Comparison of ENCODE assay signal across 8 cellular contexts in the genomic region with DNA sequence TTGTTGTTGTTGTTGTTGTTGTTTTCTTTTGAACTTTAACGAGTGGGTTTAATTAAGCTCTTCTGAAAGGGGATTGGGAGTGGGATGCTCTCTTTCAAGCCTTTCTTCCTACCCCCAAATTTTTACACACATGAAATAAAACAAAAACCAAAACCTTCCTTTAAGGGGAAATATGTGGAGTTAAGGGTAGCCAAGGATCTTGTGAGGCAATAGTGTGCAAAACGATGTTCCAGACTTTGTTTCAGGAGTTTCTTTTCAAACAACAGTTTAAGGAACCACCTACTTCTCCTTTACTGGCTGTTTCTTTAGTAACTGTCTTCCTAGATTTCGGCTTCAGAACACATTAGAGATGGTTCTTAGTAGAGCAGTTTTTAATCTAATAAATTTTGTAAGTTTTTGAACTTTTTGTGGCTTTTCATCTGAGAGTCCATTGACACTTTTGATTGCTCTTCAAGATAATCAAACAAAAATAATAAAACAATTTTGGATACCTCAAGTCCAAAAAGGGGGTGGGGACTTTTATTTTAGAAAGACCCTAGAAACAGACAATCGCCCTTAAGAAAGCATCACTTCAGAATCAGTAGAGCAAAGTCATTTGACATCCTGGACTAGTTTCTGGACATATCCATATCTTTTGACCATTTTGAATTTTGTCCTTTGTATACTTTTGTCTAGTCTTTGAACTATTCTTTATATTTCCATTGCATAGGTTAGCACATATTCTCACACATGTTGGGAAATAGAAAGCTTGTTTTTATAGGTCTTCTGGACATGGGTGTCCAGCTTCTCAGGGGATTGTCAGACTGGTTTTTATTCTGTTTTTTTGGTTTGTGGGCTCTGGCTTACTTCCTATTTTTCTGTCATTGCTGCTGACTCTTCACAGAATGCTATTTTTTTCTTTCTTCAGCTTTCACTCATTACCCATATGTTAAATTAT. TPM values are rescaled to one million over a fixed set of nuclear protein-coding genes. Genes with fewer than 3 reads are reported as not detected.
DNase-seq lines count a peak whose midpoint lies in the region; ATAC-seq and TF ChIP-seq lines count a peak whose summit lies in the region.

No MANE protein-coding gene starts in this region.

- ATAC-seq in activated T-cell treated with anti-CD3 and anti-CD28 coated beads, Interleukin-2, amount 50 U/mL, for 72 hours (replicated peaks in 1 of 2), result no peak
- no peak for ATAC-seq in activated T-cell treated with anti-CD3 and anti-CD28 coated beads, Interleukin-2, amount 50 U/mL, for 4 hours
- ATAC-seq in HG03097 (IDR thresholded peaks at IDR 0.05; ENCODE audit: low FRiP score, unreplicated experiment), result peak; percentile 30
- no peak for ATAC-seq in naive B cell (ENCODE audit: low read depth in 2 of 2)
- no peak for ATAC-seq in activated CD8-positive, alpha-beta T cell treated with anti-CD3 and anti-CD28 coated beads for 36 hours

- H3K9me3 Mint-ChIP-seq in activated T-cell treated with anti-CD3 and anti-CD28 coated beads, Interleukin-2, amount 50 U/mL, for 72 hours, result peaks cover 0 to under 1% of the 10 kb centered on the region in 2 donors
- no peaks in the 10 kb centered on the region for H3K9me3 Mint-ChIP-seq in activated T-cell treated with anti-CD3 and anti-CD28 coated beads, Interleukin-2, amount 50 U/mL, for 4 hours
- H3K9me3 Mint-ChIP-seq in naive B cell, result no peaks in the 10 kb centered on the region
- no peaks in the 10 kb centered on the region for H3K9me3 Mint-ChIP-seq in activated CD8-positive, alpha-beta T cell treated with anti-CD3 and anti-CD28 coated beads for 36 hours

- peak overlapping the region; percentile 36 for H3K27ac Mint-ChIP-seq in activated T-cell treated with anti-CD3 and anti-CD28 coated beads, Interleukin-2, amount 50 U/mL, for 72 hours
- peak overlapping the region in 5 of 6 donors; percentile 31 to 85 (median 61) for H3K27ac Mint-ChIP-seq in naive B cell
- no peak overlapping the region for H3K27ac Mint-ChIP-seq in activated CD8-positive, alpha-beta T cell treated with anti-CD3 and anti-CD28 coated beads for 36 hours

- peak overlapping the region in 1 of 2 donors; percentile 49 for H3K4me3 Mint-ChIP-seq in activated T-cell treated with anti-CD3 and anti-CD28 coated beads, Interleukin-2, amount 50 U/mL, for 72 hours
- no peak overlapping the region for H3K4me3 Mint-ChIP-seq in activated T-cell treated with anti-CD3 and anti-CD28 coated beads, Interleukin-2, amount 50 U/mL, for 4 hours
- peak overlapping the region; percentile 37 to 87 (median 70) for H3K4me3 Mint-ChIP-seq in naive B cell
- H3K4me3 Mint-ChIP-seq in activated CD8-positive, alpha-beta T cell treated with anti-CD3 and anti-CD28 coated beads for 36 hours, result no peak overlapping the region

- no peak for DNase-seq in activated T-cell treated with anti-CD3 and anti-CD28 coated beads, Interleukin-2, amount 50 U/mL, for 72 hours
- no peak for DNase-seq in activated T-cell treated with anti-CD3 and anti-CD28 coated beads, Interleukin-2, amount 50 U/mL, for 4 hours
- DNase-seq in WERI-Rb-1, result no peak
- DNase-seq in naive B cell, result peak; percentile 30
- no peak for DNase-seq in activated CD8-positive, alpha-beta T cell treated with anti-CD3 and anti-CD28 coated beads for 36 hours
- DNase-seq in NCI-H774 (lab: John Stamatoyannopoulos, UW), result no peak
- no peak for DNase-seq in SJCRH30

- H3K4me3 ChIP-seq in WERI-Rb-1 (ENCODE audit: low read depth, low read length), result no peak overlapping the region
- no peak overlapping the region for H3K4me3 ChIP-seq in SJCRH30

- H3K27me3 ChIP-seq in WERI-Rb-1 (ENCODE audit: insufficient read depth, low read depth, severe bottlenecking) (no peaks in the 10 kb centered on the region), SJCRH30 (no peaks in the 10 kb centered on the region)

- CTCF ChIA-PET in activated CD8-positive, alpha-beta T cell treated with anti-CD3 and anti-CD28 coated beads for 36 hours (lab: Charles Lee), result interaction anchor here (0.9 kb wide), 2 partner anchors 25 to 28 kb away, joined by 4 read pairs; no protein-coding TSS in a partner anchor

- H3K4me1 ChIP-seq in SJCRH30, result peaks cover 8% of the 10 kb centered on the region

- H3K36me3 ChIP-seq in WERI-Rb-1, result peaks cover 15% of the 10 kb centered on the region
- H3K36me3 ChIP-seq in SJCRH30, result no peaks in the 10 kb centered on the region

- H3K9me3 ChIP-seq in WERI-Rb-1 (ENCODE audit: severe bottlenecking), result no peaks in the 10 kb centered on the region
- no peaks in the 10 kb centered on the region for H3K9me3 ChIP-seq in SJCRH30 (replicated peaks)

- peaks cover 2 to 5% of the 10 kb centered on the region in 2 donors for H3K36me3 Mint-ChIP-seq in activated T-cell treated with anti-CD3 and anti-CD28 coated beads, Interleukin-2, amount 50 U/mL, for 72 hours (ENCODE audit: insufficient read depth in 2 of 2)
- peaks cover 5% of the 10 kb centered on the region for H3K36me3 Mint-ChIP-seq in activated T-cell treated with anti-CD3 and anti-CD28 coated beads, Interleukin-2, amount 50 U/mL, for 4 hours (ENCODE audit: insufficient read depth)
- peaks cover 2 to 3% of the 10 kb centered on the region in 2 donors for H3K36me3 Mint-ChIP-seq in naive B cell
- H3K36me3 Mint-ChIP-seq in activated CD8-positive, alpha-beta T cell treated with anti-CD3 and anti-CD28 coated beads for 36 hours (ENCODE audit: low read depth), result peaks cover 7% of the 10 kb centered on the region

- no peaks in the 10 kb centered on the region for H3K27me3 Mint-ChIP-seq in activated T-cell treated with anti-CD3 and anti-CD28 coated beads, Interleukin-2, amount 50 U/mL, for 72 hours (ENCODE audit: low read depth)
- H3K27me3 Mint-ChIP-seq in activated T-cell treated with anti-CD3 and anti-CD28 coated beads, Interleukin-2, amount 50 U/mL, for 4 hours (ENCODE audit: low read depth), result no peaks in the 10 kb centered on the region
- H3K27me3 Mint-ChIP-seq in naive B cell, result no peaks in the 10 kb centered on the region
- no peaks in the 10 kb centered on the region for H3K27me3 Mint-ChIP-seq in activated CD8-positive, alpha-beta T cell treated with anti-CD3 and anti-CD28 coated beads for 36 hours

- intact Hi-C loops in activated CD8-positive, alpha-beta T cell treated with anti-CD3 and anti-CD28 coated beads for 36 hours (cut with micrococcal nuclease), result no loop called here

- H3K4me1 Mint-ChIP-seq in activated T-cell treated with anti-CD3 and anti-CD28 coated beads, Interleukin-2, amount 50 U/mL, for 72 hours (ENCODE audit: low read depth), result peaks cover 43% of the 10 kb centered on the region
- peaks cover 53% of the 10 kb centered on the region for H3K4me1 Mint-ChIP-seq in activated T-cell treated with anti-CD3 and anti-CD28 coated beads, Interleukin-2, amount 50 U/mL, for 4 hours (ENCODE audit: low read depth)
- H3K4me1 Mint-ChIP-seq in naive B cell, result peaks cover 47 to 74% (median 57%) of the 10 kb centered on the region in 3 donors
- peaks cover 40% of the 10 kb centered on the region for H3K4me1 Mint-ChIP-seq in activated CD8-positive, alpha-beta T cell treated with anti-CD3 and anti-CD28 coated beads for 36 hours (ENCODE audit: low read depth)

- POLR2A ChIA-PET in activated CD8-positive, alpha-beta T cell treated with anti-CD3 and anti-CD28 coated beads for 36 hours (lab: Charles Lee), result no interaction called here

- H3K27ac ChIP-seq in WERI-Rb-1, result peak overlapping the region; percentile 23
- H3K27ac ChIP-seq in SJCRH30, result no peak overlapping the region

- TF ChIP-seq CTCF in WERI-Rb-1 (IDR thresholded peaks at IDR 0.05; ENCODE audit: low read depth, low read length), result no peak
- no peak for TF ChIP-seq CTCF in activated CD8-positive, alpha-beta T cell treated with anti-CD3 and anti-CD28 coated beads for 36 hours (IDR thresholded peaks at IDR 0.05)

RNA-seq across cellular contexts. Expression of a gene that starts 6.0 kb away (rescaled TPM):
- total RNA-seq in activated T-cell treated with anti-CD3 and anti-CD28 coated beads, Interleukin-2, amount 50 U/mL, for 72 hours, result 10 to 100 TPM in 1 of 2 donors, 1 to 10 TPM in 1; 9.4 to 10.4 TPM
- total RNA-seq in activated T-cell treated with anti-CD3 and anti-CD28 coated beads, Interleukin-2, amount 50 U/mL, for 4 hours, result 1 to 10 TPM; 7.3 to 8.5 (median 8.0) TPM
- polyA plus RNA-seq in naive B cell (ENCODE audit: low read depth in 6 of 6), result 10 to 100 TPM; 16.5 to 34.8 (median 26.6) TPM
- 10 to 100 TPM; 18.0 to 19.4 TPM for total RNA-seq in activated CD8-positive, alpha-beta T cell treated with anti-CD3 and anti-CD28 coated beads for 36 hours
- 18.4 and 26.1 TPM in 2 replicates for total RNA-seq in SJCRH30 (2014; rRNA removed; shearing (Covaris generic))

Comparison
In these comparisons a context has a peak if more than half of its experiments do, and no peak if none do; other contexts are left out.
1. H3K4me3 Mint-ChIP-seq: peak in naive B cell (8 of 8); none in activated T-cell treated with anti-CD3 and anti-CD28 coated beads, Interleukin-2, amount 50 U/mL, for 4 hours (single experiment) and activated CD8-positive, alpha-beta T cell treated with anti-CD3 and anti-CD28 coated beads for 36 hours (single experiment).